Comparison of ENCODE assay signal across 1 cellular context in genomic region chr1:32965251-32965643, GRCh38.
TF ChIP-seq lines count a peak whose summit lies in the region.

No MANE protein-coding gene starts in this region.

TF ChIP-seq in K562, 482 proteins besides CTCF, POLR2A, EP300 and RAD21 (continued from another document):
- 0 out of 2 replicates have a peak, but pooled peaks have one; percentile 47 for TF ChIP-seq ZBTB40 (IDR thresholded peaks at IDR 0.05)
- no peak for TF ChIP-seq ZBTB40 (CRISPR knock-in tag; IDR thresholded peaks at IDR 0.05)
- TF ChIP-seq E2F1 (CRISPR knock-in tag; IDR thresholded peaks at IDR 0.05): 0 out of 2 replicates have a peak, but pooled peaks have one; percentile 9
- TF ChIP-seq GATAD2B (IDR thresholded peaks at IDR 0.05; ENCODE audit: borderline replicate concordance): 0 out of 2 replicates have a peak, but pooled peaks have one; percentile 18
- no peak for TF ChIP-seq RBM15 (IDR thresholded peaks at IDR 0.05; ENCODE audit: insufficient read depth, low read length)
- no peak for TF ChIP-seq EP400 (IDR thresholded peaks at IDR 0.05)
- no peak for TF ChIP-seq RBM39 (optimal IDR thresholded peaks at IDR 0.05; ENCODE audit: low read depth, low read length)
- no peak for TF ChIP-seq MYC (IDR thresholded peaks at IDR 0.05; ENCODE audit: low read depth, low read length)
- 0 out of 2 replicates have a peak, but pooled peaks have one; percentile 4 for TF ChIP-seq MYC (CRISPR knock-in tag; IDR thresholded peaks at IDR 0.05; ENCODE audit: borderline replicate concordance, low read depth)
- TF ChIP-seq, protein P1, sequence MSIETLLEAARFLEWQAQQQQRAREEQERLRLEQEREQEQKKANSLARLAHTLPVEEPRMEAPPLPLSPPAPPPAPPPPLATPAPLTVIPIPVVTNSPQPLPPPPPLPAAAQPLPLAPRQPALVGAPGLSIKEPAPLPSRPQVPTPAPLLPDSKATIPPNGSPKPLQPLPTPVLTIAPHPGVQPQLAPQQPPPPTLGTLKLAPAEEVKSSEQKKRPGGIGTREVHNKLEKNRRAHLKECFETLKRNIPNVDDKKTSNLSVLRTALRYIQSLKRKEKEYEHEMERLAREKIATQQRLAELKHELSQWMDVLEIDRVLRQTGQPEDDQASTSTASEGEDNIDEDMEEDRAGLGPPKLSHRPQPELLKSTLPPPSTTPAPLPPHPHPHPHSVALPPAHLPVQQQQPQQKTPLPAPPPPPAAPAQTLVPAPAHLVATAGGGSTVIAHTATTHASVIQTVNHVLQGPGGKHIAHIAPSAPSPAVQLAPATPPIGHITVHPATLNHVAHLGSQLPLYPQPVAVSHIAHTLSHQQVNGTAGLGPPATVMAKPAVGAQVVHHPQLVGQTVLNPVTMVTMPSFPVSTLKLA (conservative IDR thresholded peaks at IDR 0.05): peak in 1 of 2 experiments; percentile 30; a peak in 1 of 4 replicates
- TF ChIP-seq NFXL1 (CRISPR knock-in tag; IDR thresholded peaks at IDR 0.05): no peak
- 0 out of 2 replicates have a peak, but pooled peaks have one; percentile 7 for TF ChIP-seq DPF2 (IDR thresholded peaks at IDR 0.05)
